ENCODE assay signal across 14 cellular contexts in genomic region chr11:9005087-9005486, GRCh38. TPM values are rescaled to one million over a fixed set of nuclear protein-coding genes. Genes with fewer than 3 reads are reported as not detected.
DNase-seq lines count a peak whose midpoint lies in the region; ATAC-seq and TF ChIP-seq lines count a peak whose summit lies in the region.
"Had no signal": no experiment of that assay in that cellular context is flagged by ENCODE, and none has a peak within 500 bp of the region (broad histone marks: within the 10 kb centered on the region; RNA-seq: fewer than 3 reads in every experiment).

No MANE protein-coding gene starts in this region.

- peaks cover 20% of the 10 kb centered on the region for H3K4me1 ChIP-seq in CD4-positive, CD25-positive, alpha-beta regulatory T cell (ENCODE audit: control insufficient read depth, insufficient read depth, low read length, poor library complexity, severe bottlenecking)
- peaks cover 12% of the 10 kb centered on the region for H3K4me1 ChIP-seq in CD8-positive, alpha-beta memory T cell (ENCODE audit: insufficient read depth, low read length)
- peaks cover 8 to 12% of the 10 kb centered on the region in 2 donors for H3K4me1 ChIP-seq in naive thymus-derived CD4-positive, alpha-beta T cell (ENCODE audit: control insufficient read depth in 2 of 2, insufficient read depth in 2 of 2, low read length in 2 of 2)
- H3K4me1 ChIP-seq: prostate gland had no signal

- H3K4me3 Mint-ChIP-seq in CD4-positive, CD25-positive, alpha-beta regulatory T cell, result peak overlapping the region; percentile 66 to 84 (median 75)
- peak overlapping the region; percentile 63 to 81 (median 67) for H3K4me3 Mint-ChIP-seq in CD8-positive, alpha-beta memory T cell
- H3K4me3 Mint-ChIP-seq in activated T-helper 1 cell treated with anti-CD3 and anti-CD28 coated beads, Interleukin-12 subunit alpha, Interleukin-12 subunit beta, Interleukin-2, Interleukin-4 antibody, amounts not matched to agents 30 ng/mL and 10 ng/mL and 1 ng/mL, durations not matched to agents 14 hours and 24 hours and 36 hours, result peak overlapping the region; percentile 61
- peak overlapping the region; percentile 55 to 85 (median 76) for H3K4me3 Mint-ChIP-seq in naive thymus-derived CD4-positive, alpha-beta T cell

- ATAC-seq in CD4-positive, CD25-positive, alpha-beta regulatory T cell (ENCODE audit: low read depth in 2 of 2), result no peak
- ATAC-seq in naive thymus-derived CD4-positive, alpha-beta T cell, result no peak
- ATAC-seq in GM18505 (IDR thresholded peaks at IDR 0.05; ENCODE audit: unreplicated experiment) (no peak), GM21619 (IDR thresholded peaks at IDR 0.05; ENCODE audit: unreplicated experiment) (no peak)
- ATAC-seq: Right ventricle myocardium inferior had no signal

- peaks cover 0 to 22% (median 7%) of the 10 kb centered on the region in 4 donors for H3K4me1 Mint-ChIP-seq in CD4-positive, CD25-positive, alpha-beta regulatory T cell
- H3K4me1 Mint-ChIP-seq in CD8-positive, alpha-beta memory T cell, result peaks cover 14 to 20% (median 18%) of the 10 kb centered on the region in 3 donors
- peaks cover 31% of the 10 kb centered on the region for H3K4me1 Mint-ChIP-seq in activated T-helper 1 cell treated with anti-CD3 and anti-CD28 coated beads, Interleukin-12 subunit alpha, Interleukin-12 subunit beta, Interleukin-2, Interleukin-4 antibody, amounts not matched to agents 30 ng/mL and 10 ng/mL and 1 ng/mL, durations not matched to agents 14 hours and 24 hours and 36 hours (ENCODE audit: low read depth)
- H3K4me1 Mint-ChIP-seq in naive thymus-derived CD4-positive, alpha-beta T cell, result peaks cover 13 to 31% (median 20%) of the 10 kb centered on the region in 7 donors

- intact Hi-C loops in activated T-helper 1 cell treated with anti-CD3 and anti-CD28 coated beads, Interleukin-12 subunit alpha, Interleukin-12 subunit beta, Interleukin-2, Interleukin-4 antibody, amounts not matched to agents 30 ng/mL and 10 ng/mL and 1 ng/mL, durations not matched to agents 14 hours and 24 hours and 36 hours (cut with micrococcal nuclease), result loop anchor here (10.0 kb wide), 1 partner anchor 1290 kb away; the partner anchor contains the start of gene SBF2
- intact Hi-C loops in naive thymus-derived CD4-positive, alpha-beta T cell (cut with micrococcal nuclease), result loop anchor here in 1 of 2 donors (10.0 kb wide), 1 partner anchor 750 kb away; no protein-coding TSS in a partner anchor

- no peaks in the 10 kb centered on the region for H3K36me3 ChIP-seq in CD4-positive, CD25-positive, alpha-beta regulatory T cell (ENCODE audit: control insufficient read depth, insufficient read depth, low read length)
- no peaks in the 10 kb centered on the region for H3K36me3 ChIP-seq in CD8-positive, alpha-beta memory T cell (ENCODE audit: insufficient read depth, low read length)
- H3K36me3 ChIP-seq in naive thymus-derived CD4-positive, alpha-beta T cell (ENCODE audit: control insufficient read depth in 2 of 3, insufficient read depth in 3 of 3, low read length in 3 of 3), result no peaks in the 10 kb centered on the region
- H3K36me3 ChIP-seq: heart right ventricle, prostate gland had no signal

- H3K9me3 ChIP-seq in CD4-positive, CD25-positive, alpha-beta regulatory T cell (ENCODE audit: control insufficient read depth in 2 of 2, low read length in 2 of 2), result no peaks in the 10 kb centered on the region
- H3K9me3 ChIP-seq in CD8-positive, alpha-beta memory T cell (ENCODE audit: low read length), result no peaks in the 10 kb centered on the region
- no peaks in the 10 kb centered on the region for H3K9me3 ChIP-seq in naive thymus-derived CD4-positive, alpha-beta T cell (ENCODE audit: control insufficient read depth in 2 of 3, low read length in 3 of 3)
- H3K9me3 ChIP-seq: prostate gland had no signal

- POLR2A ChIA-PET in CD8-positive, alpha-beta memory T cell (lab: Charles Lee), result interaction anchor here (0.5 kb wide), 1 partner anchor 242 kb away, joined by 4 read pairs; no protein-coding TSS in a partner anchor
- POLR2A ChIA-PET in naive thymus-derived CD4-positive, alpha-beta T cell (lab: Charles Lee), result no interaction called here

- CTCF ChIA-PET in CD8-positive, alpha-beta memory T cell (lab: Charles Lee), result interaction anchor here (3.0 kb wide), 1 partner anchor 11 kb away, joined by 21 read pairs; no protein-coding TSS in a partner anchor
- CTCF ChIA-PET in naive thymus-derived CD4-positive, alpha-beta T cell (lab: Charles Lee), result no interaction called here

- peaks cover 75% of the 10 kb centered on the region for H3K27me3 Mint-ChIP-seq in CD4-positive, CD25-positive, alpha-beta regulatory T cell
- H3K27me3 Mint-ChIP-seq in CD8-positive, alpha-beta memory T cell, result peaks cover 11 to 16% of the 10 kb centered on the region in 2 donors
- peaks cover 40% of the 10 kb centered on the region for H3K27me3 Mint-ChIP-seq in activated T-helper 1 cell treated with anti-CD3 and anti-CD28 coated beads, Interleukin-12 subunit alpha, Interleukin-12 subunit beta, Interleukin-2, Interleukin-4 antibody, amounts not matched to agents 30 ng/mL and 10 ng/mL and 1 ng/mL, durations not matched to agents 14 hours and 24 hours and 36 hours (ENCODE audit: insufficient read depth)
- H3K27me3 Mint-ChIP-seq in naive thymus-derived CD4-positive, alpha-beta T cell, result peaks cover 17 to 62% (median 28%) of the 10 kb centered on the region in 5 donors

- no peak overlapping the region for H3K27ac ChIP-seq in CD4-positive, CD25-positive, alpha-beta regulatory T cell (ENCODE audit: insufficient read depth, low read length, poor library complexity, severe bottlenecking)
- H3K27ac ChIP-seq in CD8-positive, alpha-beta memory T cell (ENCODE audit: low read depth, low read length), result no peak overlapping the region
- no peak overlapping the region for H3K27ac ChIP-seq in naive thymus-derived CD4-positive, alpha-beta T cell (ENCODE audit: low read depth, low read length)
- H3K27ac ChIP-seq: C4-2B, heart right ventricle, prostate gland had no signal

- DNase-seq in CD4-positive, CD25-positive, alpha-beta regulatory T cell, result no peak
- no peak for DNase-seq in CD8-positive, alpha-beta memory T cell
- no peak for DNase-seq in activated T-helper 1 cell treated with anti-CD3 and anti-CD28 coated beads, Interleukin-12 subunit alpha, Interleukin-12 subunit beta, Interleukin-2, Interleukin-4 antibody, amounts not matched to agents 30 ng/mL and 10 ng/mL and 1 ng/mL, durations not matched to agents 14 hours and 24 hours and 36 hours (ENCODE audit: low spot score)
- DNase-seq in naive thymus-derived CD4-positive, alpha-beta T cell, result no peak
- DNase-seq in central memory CD4-positive, alpha-beta T cell, result no peak
- DNase-seq: amniotic stem cell, cortex of kidney, heart right ventricle, NCI-H2029 treated with DMSO at 0.1 percent for 48 hours had no signal

- peaks cover 0 to 5% (median 0%) of the 10 kb centered on the region in 7 donors for H3K9me3 Mint-ChIP-seq in CD4-positive, CD25-positive, alpha-beta regulatory T cell
- peaks cover 0 to 2% (median 0%) of the 10 kb centered on the region in 5 donors for H3K9me3 Mint-ChIP-seq in CD8-positive, alpha-beta memory T cell
- H3K9me3 Mint-ChIP-seq in activated T-helper 1 cell treated with anti-CD3 and anti-CD28 coated beads, Interleukin-12 subunit alpha, Interleukin-12 subunit beta, Interleukin-2, Interleukin-4 antibody, amounts not matched to agents 30 ng/mL and 10 ng/mL and 1 ng/mL, durations not matched to agents 14 hours and 24 hours and 36 hours, result no peaks in the 10 kb centered on the region
- no peaks in the 10 kb centered on the region for H3K9me3 Mint-ChIP-seq in naive thymus-derived CD4-positive, alpha-beta T cell

- TF ChIP-seq POLR2A in GM18505 (IDR thresholded peaks at IDR 0.05; ENCODE audit: borderline replicate concordance, extremely low read depth, insufficient read depth, insufficient read length), result no peak

- H3K4me3 ChIP-seq in CD4-positive, CD25-positive, alpha-beta regulatory T cell (ENCODE audit: low read depth, low read length), result no peak overlapping the region
- H3K4me3 ChIP-seq in CD8-positive, alpha-beta memory T cell (ENCODE audit: low read length), result no peak overlapping the region
- H3K4me3 ChIP-seq in naive thymus-derived CD4-positive, alpha-beta T cell (ENCODE audit: low read length), result no peak overlapping the region

- H3K36me3 Mint-ChIP-seq in CD4-positive, CD25-positive, alpha-beta regulatory T cell, result no peaks in the 10 kb centered on the region
- peaks cover 0 to 2% (median 0%) of the 10 kb centered on the region in 3 donors for H3K36me3 Mint-ChIP-seq in CD8-positive, alpha-beta memory T cell
- peaks cover 1% of the 10 kb centered on the region for H3K36me3 Mint-ChIP-seq in activated T-helper 1 cell treated with anti-CD3 and anti-CD28 coated beads, Interleukin-12 subunit alpha, Interleukin-12 subunit beta, Interleukin-2, Interleukin-4 antibody, amounts not matched to agents 30 ng/mL and 10 ng/mL and 1 ng/mL, durations not matched to agents 14 hours and 24 hours and 36 hours (ENCODE audit: low read depth)
- no peaks in the 10 kb centered on the region for H3K36me3 Mint-ChIP-seq in naive thymus-derived CD4-positive, alpha-beta T cell

- no peak overlapping the region for H3K27ac Mint-ChIP-seq in CD4-positive, CD25-positive, alpha-beta regulatory T cell
- H3K27ac Mint-ChIP-seq in CD8-positive, alpha-beta memory T cell, result peak overlapping the region in 7 of 8 donors; percentile 0 to 70 (median 22)
- H3K27ac Mint-ChIP-seq in activated T-helper 1 cell treated with anti-CD3 and anti-CD28 coated beads, Interleukin-12 subunit alpha, Interleukin-12 subunit beta, Interleukin-2, Interleukin-4 antibody, amounts not matched to agents 30 ng/mL and 10 ng/mL and 1 ng/mL, durations not matched to agents 14 hours and 24 hours and 36 hours, result peak overlapping the region; percentile 56
- peak overlapping the region in 6 of 9 donors; percentile 3 to 43 (median 14) for H3K27ac Mint-ChIP-seq in naive thymus-derived CD4-positive, alpha-beta T cell

- H3K27me3 ChIP-seq in CD4-positive, CD25-positive, alpha-beta regulatory T cell (ENCODE audit: control insufficient read depth, insufficient read depth, low read length), result peaks cover 48% of the 10 kb centered on the region
- H3K27me3 ChIP-seq in CD8-positive, alpha-beta memory T cell (ENCODE audit: insufficient read depth, low read length, poor library complexity, severe bottlenecking), result peaks cover 17% of the 10 kb centered on the region
- peaks cover 3 to 8% of the 10 kb centered on the region in 2 donors for H3K27me3 ChIP-seq in naive thymus-derived CD4-positive, alpha-beta T cell (ENCODE audit: control insufficient read depth in 2 of 2, insufficient read depth in 2 of 2, low read length in 2 of 2)

RNA-seq across cellular contexts. Expression of gene NRIP3, which starts 1.3 kb away (rescaled TPM):
- 3.4 TPM for total RNA-seq in CD4-positive, CD25-positive, alpha-beta regulatory T cell
- polyA plus RNA-seq in CD4-positive, CD25-positive, alpha-beta regulatory T cell, result under 1 TPM in 3 of 4 donors, not detected in 1; 0.38 to 0.87 (median 0.39) TPM
- 1 to 10 TPM; 1.4 to 2.2 TPM for total RNA-seq in CD8-positive, alpha-beta memory T cell
- polyA plus RNA-seq in CD8-positive, alpha-beta memory T cell, result 0.10 TPM
- total RNA-seq in activated T-helper 1 cell treated with anti-CD3 and anti-CD28 coated beads, Interleukin-12 subunit alpha, Interleukin-12 subunit beta, Interleukin-2, Interleukin-4 antibody, amounts not matched to agents 30 ng/mL and 10 ng/mL and 1 ng/mL, durations not matched to agents 14 hours and 24 hours and 36 hours, result 4.4 and 4.8 TPM in 2 replicates
- 10 to 100 TPM in 1 of 5 experiments, 1 to 10 TPM in 2, under 1 TPM in 2; 0.59 to 11.0 (median 3.4) TPM for total RNA-seq in naive thymus-derived CD4-positive, alpha-beta T cell
- under 1 TPM in 1 of 2 donors, not detected in 1; 0.13 TPM for polyA plus RNA-seq in naive thymus-derived CD4-positive, alpha-beta T cell

RNA-seq across cellular contexts. Expression of gene TMEM9B, which starts 40.8 kb away (rescaled TPM):
- total RNA-seq in CD4-positive, CD25-positive, alpha-beta regulatory T cell, result 38.7 TPM
- 100 to 1,000 TPM; 105 to 147 (median 120) TPM for polyA plus RNA-seq in CD4-positive, CD25-positive, alpha-beta regulatory T cell
- total RNA-seq in CD8-positive, alpha-beta memory T cell, result 10 to 100 TPM; 31.3 to 32.7 TPM
- polyA plus RNA-seq in CD8-positive, alpha-beta memory T cell, result 113 TPM
- total RNA-seq in activated T-helper 1 cell treated with anti-CD3 and anti-CD28 coated beads, Interleukin-12 subunit alpha, Interleukin-12 subunit beta, Interleukin-2, Interleukin-4 antibody, amounts not matched to agents 30 ng/mL and 10 ng/mL and 1 ng/mL, durations not matched to agents 14 hours and 24 hours and 36 hours, result 27.0 and 31.3 TPM in 2 replicates
- total RNA-seq in naive thymus-derived CD4-positive, alpha-beta T cell, result 10 to 100 TPM; 16.2 to 33.6 (median 30.6) TPM
- polyA plus RNA-seq in naive thymus-derived CD4-positive, alpha-beta T cell, result 10 to 100 TPM; 62.1 to 83.0 TPM

Comparison
In these comparisons a context has a peak if more than half of its experiments do, and no peak if none do; other contexts are left out.
1. H3K27ac Mint-ChIP-seq: peak in CD8-positive, alpha-beta memory T cell (7 of 8), activated T-helper 1 cell treated with anti-CD3 and anti-CD28 coated beads, Interleukin-12 subunit alpha, Interleukin-12 subunit beta, Interleukin-2, Interleukin-4 antibody, amounts not matched to agents 30 ng/mL and 10 ng/mL and 1 ng/mL, durations not matched to agents 14 hours and 24 hours and 36 hours (single experiment) and naive thymus-derived CD4-positive, alpha-beta T cell (6 of 9); none in CD4-positive, CD25-positive, alpha-beta regulatory T cell (0 of 3).
2. Peak in every context shown above with its lines, with median percentiles within 50 percentile points of each other: H3K4me3 Mint-ChIP-seq.